ENCODE assay signal across 17 cellular contexts in the genomic region with DNA sequence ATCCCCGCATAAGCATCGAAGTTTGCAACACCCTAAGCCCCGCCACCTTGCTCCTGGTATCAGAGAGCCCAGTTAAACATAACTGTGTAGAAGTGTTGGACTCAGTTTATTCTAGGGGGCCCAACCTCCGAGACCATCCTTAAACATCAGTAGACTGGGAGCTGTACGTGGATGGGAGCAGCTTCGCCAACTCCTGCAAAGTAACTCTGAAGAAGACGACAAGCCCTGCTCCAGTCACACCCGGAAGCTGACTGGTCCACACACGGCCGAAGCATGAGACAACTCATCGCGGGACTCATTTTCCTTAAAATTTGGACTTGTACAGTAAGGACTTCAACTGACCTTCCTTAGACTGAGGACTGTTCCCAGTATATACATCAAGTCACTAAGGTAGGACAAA. TPM values are rescaled to one million over a fixed set of nuclear protein-coding genes. Genes with fewer than 3 reads are reported as not detected.
"Had no signal": no experiment of that assay in that cellular context is flagged by ENCODE, and none has a peak within 500 bp of the region (broad histone marks: within the 10 kb centered on the region; RNA-seq: fewer than 3 reads in every experiment).

No MANE protein-coding gene starts in this region.

RNA-seq across cellular contexts. Expression of a gene that starts 8.5 kb away (rescaled TPM):
- total RNA-seq: dorsolateral prefrontal cortex, esophagus mucosa, foreskin keratinocyte, gastroesophageal sphincter, heart left ventricle, kidney epithelial cell, left cardiac atrium, left lung, lower leg skin, lung microvascular endothelial cell, mucosa of descending colon, osteoblast, right atrium auricular region, subcutaneous adipose tissue, temporal lobe, uterus had no signal
- polyA plus RNA-seq: stomach had no signal
